ENCODE assay signal across 10 cellular contexts in genomic region chr7:80127412-80128150, GRCh38. TPM values are rescaled to one million over a fixed set of nuclear protein-coding genes. Genes with fewer than 3 reads are reported as not detected.
DNase-seq lines count a peak whose midpoint lies in the region; ATAC-seq lines count a peak whose summit lies in the region.
"Had no signal": no experiment of that assay in that cellular context is flagged by ENCODE, and none has a peak within 500 bp of the region (broad histone marks: within the 10 kb centered on the region; RNA-seq: fewer than 3 reads in every experiment).

No MANE protein-coding gene starts in this region.

- H3K4me3 Mint-ChIP-seq in activated T-helper 2 cell treated with anti-CD3 and anti-CD28 coated beads, Interferon-gamma antibody, Interleukin-2, Interleukin-4, amounts not matched to agents 10 μg/mL and 5 μg/mL and 100 μg/mL, durations not matched to agents 14 hours and 24 hours and 36 hours (ENCODE audit: low read depth) = no peak overlapping the region
- H3K4me3 Mint-ChIP-seq: activated B cell treated with CpG ODN at 0.5 μM for 24 hours had no signal

- H3K27ac Mint-ChIP-seq in activated T-helper 2 cell treated with anti-CD3 and anti-CD28 coated beads, Interferon-gamma antibody, Interleukin-2, Interleukin-4, amounts not matched to agents 10 μg/mL and 5 μg/mL and 100 μg/mL, durations not matched to agents 14 hours and 24 hours and 36 hours = no peak overlapping the region
- H3K27ac Mint-ChIP-seq: activated B cell treated with CpG ODN at 0.5 μM for 24 hours had no signal

- no peaks in the 10 kb centered on the region for H3K9me3 ChIP-seq in right cardiac atrium (ENCODE audit: control insufficient read depth, low read length)
- H3K9me3 ChIP-seq: psoas muscle had no signal

- no peaks in the 10 kb centered on the region for H3K4me1 ChIP-seq in right cardiac atrium (ENCODE audit: control insufficient read depth, insufficient read depth, low read length)
- H3K4me1 ChIP-seq: psoas muscle had no signal

- intact Hi-C loops in right cardiac atrium (cut with DNase I) = no loop called here
- intact Hi-C loops in activated T-helper 2 cell treated with anti-CD3 and anti-CD28 coated beads, Interferon-gamma antibody, Interleukin-2, Interleukin-4, amounts not matched to agents 10 μg/mL and 5 μg/mL and 100 μg/mL, durations not matched to agents 14 hours and 24 hours and 36 hours (cut with micrococcal nuclease) = no loop called here

- H3K9me3 Mint-ChIP-seq in activated T-helper 2 cell treated with anti-CD3 and anti-CD28 coated beads, Interferon-gamma antibody, Interleukin-2, Interleukin-4, amounts not matched to agents 10 μg/mL and 5 μg/mL and 100 μg/mL, durations not matched to agents 14 hours and 24 hours and 36 hours = no peaks in the 10 kb centered on the region

- no peaks in the 10 kb centered on the region for H3K27me3 ChIP-seq in right cardiac atrium (ENCODE audit: control insufficient read depth, insufficient read depth)

- peaks cover 5% of the 10 kb centered on the region for H3K4me1 Mint-ChIP-seq in activated T-helper 2 cell treated with anti-CD3 and anti-CD28 coated beads, Interferon-gamma antibody, Interleukin-2, Interleukin-4, amounts not matched to agents 10 μg/mL and 5 μg/mL and 100 μg/mL, durations not matched to agents 14 hours and 24 hours and 36 hours (ENCODE audit: low read depth)
- H3K4me1 Mint-ChIP-seq: activated B cell treated with CpG ODN at 0.5 μM for 24 hours had no signal

- no peak overlapping the region for H3K4me3 ChIP-seq in right cardiac atrium (ENCODE audit: low read length)
- H3K4me3 ChIP-seq: psoas muscle had no signal

- H3K27ac ChIP-seq in right cardiac atrium (ENCODE audit: low read length) = no peak overlapping the region
- H3K27ac ChIP-seq: psoas muscle had no signal

- DNase-seq in Ammon's horn (ENCODE audit: low spot score) (peak; percentile 94), NCI-H1417 treated with DMSO at 0.1 percent for 48 hours (lab: John Stamatoyannopoulos, UW) (peak; percentile 77), anterior cingulate cortex (lab: John Stamatoyannopoulos, UW) (peak in 40 of 58 donors; percentile 5 to 85 (median 49)), medulla oblongata (ENCODE audit: extremely low spot score) (peak; percentile 95), right cardiac atrium (no peak), NCI-H226 (no peak)
- no peak for DNase-seq in activated CD4-positive, alpha-beta T cell treated with anti-CD3 and anti-CD28 coated beads, Interleukin-2, amount 50 U/mL, for 48 hours
- DNase-seq in activated T-helper 2 cell treated with anti-CD3 and anti-CD28 coated beads, Interferon-gamma antibody, Interleukin-2, Interleukin-4, amounts not matched to agents 10 μg/mL and 5 μg/mL and 100 μg/mL, durations not matched to agents 14 hours and 24 hours and 36 hours (ENCODE audit: low spot score) = no peak
- DNase-seq: activated B cell treated with CpG ODN at 0.5 μM for 24 hours, psoas muscle had no signal

- no peaks in the 10 kb centered on the region for H3K36me3 Mint-ChIP-seq in activated T-helper 2 cell treated with anti-CD3 and anti-CD28 coated beads, Interferon-gamma antibody, Interleukin-2, Interleukin-4, amounts not matched to agents 10 μg/mL and 5 μg/mL and 100 μg/mL, durations not matched to agents 14 hours and 24 hours and 36 hours (ENCODE audit: low read depth)

- peaks cover 44% of the 10 kb centered on the region for H3K27me3 Mint-ChIP-seq in activated T-helper 2 cell treated with anti-CD3 and anti-CD28 coated beads, Interferon-gamma antibody, Interleukin-2, Interleukin-4, amounts not matched to agents 10 μg/mL and 5 μg/mL and 100 μg/mL, durations not matched to agents 14 hours and 24 hours and 36 hours (ENCODE audit: low read depth)
- H3K27me3 Mint-ChIP-seq: activated B cell treated with CpG ODN at 0.5 μM for 24 hours had no signal

- 90% methylated on average over 1 of the region's 1 CpG for WGBS in right cardiac atrium

- ATAC-seq in right cardiac atrium = no peak
- ATAC-seq: psoas muscle had no signal

RNA-seq across cellular contexts. Expression of gene GNAI1, which starts 7.0 kb away (rescaled TPM):
- 10 to 100 TPM in 2 of 4 donors, 1 to 10 TPM in 2; 7.9 to 10.2 (median 9.5) TPM for total RNA-seq in right cardiac atrium
- polyA plus RNA-seq in right cardiac atrium = 7.5 TPM
- 6.4 and 7.5 TPM in 2 replicates for total RNA-seq in activated T-helper 2 cell treated with anti-CD3 and anti-CD28 coated beads, Interferon-gamma antibody, Interleukin-2, Interleukin-4, amounts not matched to agents 10 μg/mL and 5 μg/mL and 100 μg/mL, durations not matched to agents 14 hours and 24 hours and 36 hours

Comparison
In these comparisons a context has a peak if more than half of its experiments do, and no peak if none do; other contexts are left out.
1. DNase-seq: peak in Ammon's horn (single experiment), NCI-H1417 treated with DMSO at 0.1 percent for 48 hours (single experiment), anterior cingulate cortex (40 of 58) and medulla oblongata (single experiment); none in right cardiac atrium (0 of 3), NCI-H226 (single experiment), activated CD4-positive, alpha-beta T cell treated with anti-CD3 and anti-CD28 coated beads, Interleukin-2, amount 50 U/mL, for 48 hours (0 of 2) and activated T-helper 2 cell treated with anti-CD3 and anti-CD28 coated beads, Interferon-gamma antibody, Interleukin-2, Interleukin-4, amounts not matched to agents 10 μg/mL and 5 μg/mL and 100 μg/mL, durations not matched to agents 14 hours and 24 hours and 36 hours (single experiment).